Comparison of ENCODE assay signal across 1 cellular context in genomic region chr3:185254799-185255198, GRCh38.
TF ChIP-seq lines count a peak whose summit lies in the region.

No MANE protein-coding gene starts in this region.

TF ChIP-seq in GM12878, 131 proteins besides CTCF, POLR2A, EP300 and RAD21:
- TF ChIP-seq FOXK2 (IDR thresholded peaks at IDR 0.05) (no peak), ZBTB4 (CRISPR knock-in tag; IDR thresholded peaks at IDR 0.05) (no peak), ZNF274 (IDR thresholded peaks at IDR 0.05; ENCODE audit: insufficient read depth, insufficient read length) (no peak), CEBPB (IDR thresholded peaks at IDR 0.05; ENCODE audit: borderline replicate concordance in 1 of 2, low read depth in 2 of 2, low read length in 2 of 2) (no peak), ZNF622 (IDR thresholded peaks at IDR 0.05) (no peak), NR2C1 (IDR thresholded peaks at IDR 0.05) (no peak), HDAC6 (IDR thresholded peaks at IDR 0.05; ENCODE audit: unreplicated experiment) (no peak), TBL1XR1 (IDR thresholded peaks at IDR 0.05; ENCODE audit: low read depth, low read length) (no peak)
- TF ChIP-seq, protein P1, sequence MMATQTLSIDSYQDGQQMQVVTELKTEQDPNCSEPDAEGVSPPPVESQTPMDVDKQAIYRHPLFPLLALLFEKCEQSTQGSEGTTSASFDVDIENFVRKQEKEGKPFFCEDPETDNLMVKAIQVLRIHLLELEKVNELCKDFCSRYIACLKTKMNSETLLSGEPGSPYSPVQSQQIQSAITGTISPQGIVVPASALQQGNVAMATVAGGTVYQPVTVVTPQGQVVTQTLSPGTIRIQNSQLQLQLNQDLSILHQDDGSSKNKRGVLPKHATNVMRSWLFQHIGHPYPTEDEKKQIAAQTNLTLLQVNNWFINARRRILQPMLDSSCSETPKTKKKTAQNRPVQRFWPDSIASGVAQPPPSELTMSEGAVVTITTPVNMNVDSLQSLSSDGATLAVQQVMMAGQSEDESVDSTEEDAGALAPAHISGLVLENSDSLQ (IDR thresholded peaks at IDR 0.05), result no peak
- TF ChIP-seq, protein P2, sequence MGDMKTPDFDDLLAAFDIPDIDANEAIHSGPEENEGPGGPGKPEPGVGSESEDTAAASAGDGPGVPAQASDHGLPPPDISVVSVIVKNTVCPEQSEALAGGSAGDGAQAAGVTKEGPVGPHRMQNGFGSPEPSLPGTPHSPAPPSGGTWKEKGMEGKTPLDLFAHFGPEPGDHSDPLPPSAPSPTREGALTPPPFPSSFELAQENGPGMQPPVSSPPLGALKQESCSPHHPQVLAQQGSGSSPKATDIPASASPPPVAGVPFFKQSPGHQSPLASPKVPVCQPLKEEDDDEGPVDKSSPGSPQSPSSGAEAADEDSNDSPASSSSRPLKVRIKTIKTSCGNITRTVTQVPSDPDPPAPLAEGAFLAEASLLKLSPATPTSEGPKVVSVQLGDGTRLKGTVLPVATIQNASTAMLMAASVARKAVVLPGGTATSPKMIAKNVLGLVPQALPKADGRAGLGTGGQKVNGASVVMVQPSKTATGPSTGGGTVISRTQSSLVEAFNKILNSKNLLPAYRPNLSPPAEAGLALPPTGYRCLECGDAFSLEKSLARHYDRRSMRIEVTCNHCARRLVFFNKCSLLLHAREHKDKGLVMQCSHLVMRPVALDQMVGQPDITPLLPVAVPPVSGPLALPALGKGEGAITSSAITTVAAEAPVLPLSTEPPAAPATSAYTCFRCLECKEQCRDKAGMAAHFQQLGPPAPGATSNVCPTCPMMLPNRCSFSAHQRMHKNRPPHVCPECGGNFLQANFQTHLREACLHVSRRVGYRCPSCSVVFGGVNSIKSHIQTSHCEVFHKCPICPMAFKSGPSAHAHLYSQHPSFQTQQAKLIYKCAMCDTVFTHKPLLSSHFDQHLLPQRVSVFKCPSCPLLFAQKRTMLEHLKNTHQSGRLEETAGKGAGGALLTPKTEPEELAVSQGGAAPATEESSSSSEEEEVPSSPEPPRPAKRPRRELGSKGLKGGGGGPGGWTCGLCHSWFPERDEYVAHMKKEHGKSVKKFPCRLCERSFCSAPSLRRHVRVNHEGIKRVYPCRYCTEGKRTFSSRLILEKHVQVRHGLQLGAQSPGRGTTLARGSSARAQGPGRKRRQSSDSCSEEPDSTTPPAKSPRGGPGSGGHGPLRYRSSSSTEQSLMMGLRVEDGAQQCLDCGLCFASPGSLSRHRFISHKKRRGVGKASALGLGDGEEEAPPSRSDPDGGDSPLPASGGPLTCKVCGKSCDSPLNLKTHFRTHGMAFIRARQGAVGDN (IDR thresholded peaks at IDR 0.05), result no peak
